ENCODE assay signal across 8 cellular contexts in genomic region chr1:247077768-247078314, GRCh38. TPM values are rescaled to one million over a fixed set of nuclear protein-coding genes. Genes with fewer than 3 reads are reported as not detected.
DNase-seq lines count a peak whose midpoint lies in the region; ATAC-seq and TF ChIP-seq lines count a peak whose summit lies in the region.

No MANE protein-coding gene starts in this region.

- no peak for TF ChIP-seq EP300 in gastroesophageal sphincter (IDR thresholded peaks at IDR 0.05)

- TF ChIP-seq POLR2A in gastroesophageal sphincter (IDR thresholded peaks at IDR 0.05), result no peak

- H3K4me1 ChIP-seq in gastroesophageal sphincter, result peaks cover 0 to 32% (median 2%) of the 10 kb centered on the region in 3 donors

- peak; percentile 6 for ATAC-seq in HG02973 (IDR thresholded peaks at IDR 0.05; ENCODE audit: unreplicated experiment)
- ATAC-seq in gastroesophageal sphincter, result no peak
- ATAC-seq in GM21390 (IDR thresholded peaks at IDR 0.05; ENCODE audit: unreplicated experiment), result no peak

- H3K9me3 ChIP-seq in gastroesophageal sphincter, result no peaks in the 10 kb centered on the region

- TF ChIP-seq CTCF in gastroesophageal sphincter (IDR thresholded peaks at IDR 0.05), result no peak

- no peaks in the 10 kb centered on the region for H3K36me3 ChIP-seq in gastroesophageal sphincter

- H3K4me3 ChIP-seq in gastroesophageal sphincter, result peak overlapping the region; percentile 86 to 89

- WGBS in gastroesophageal sphincter (ENCODE audit: low coverage in 1 of 2), 2 donors, result 2 to 4% methylated on average over 8 to 9 of the region's 13 CpGs

- peak overlapping the region; percentile 72 to 87 (median 82) for H3K27ac ChIP-seq in gastroesophageal sphincter

- peak; percentile 40 for DNase-seq in DMS53 (lab: John Stamatoyannopoulos, UW)
- DNase-seq in DMS53 treated with DMSO at 0.1 percent for 48 hours (lab: John Stamatoyannopoulos, UW; ENCODE audit: unreplicated experiment), result no peak
- peak; percentile 1 for DNase-seq in T-helper 9 cell
- peak; percentile 64 for DNase-seq in renal cortical epithelial cell (ENCODE audit: low read depth)
- DNase-seq in HT-29 (ENCODE audit: low spot score), result no peak

- no peaks in the 10 kb centered on the region for H3K27me3 ChIP-seq in gastroesophageal sphincter

RNA-seq across cellular contexts. Expression of gene ZNF670, which starts 0.8 kb away (rescaled TPM):
- 1 to 10 TPM; 1.7 to 3.7 (median 3.3) TPM for total RNA-seq in gastroesophageal sphincter
- 5.8 and 8.3 TPM in 2 replicates for total RNA-seq in renal cortical epithelial cell
- 1.4 and 2.2 TPM in 2 replicates for total RNA-seq in HT-29 (2014; rRNA removed; shearing (Covaris generic))

RNA-seq across cellular contexts. Expression of gene ZNF669, which starts 26.3 kb away (rescaled TPM):
- total RNA-seq in gastroesophageal sphincter (10 to 100 TPM in 1 of 4 donors, 1 to 10 TPM in 3; 5.3 to 10.7 (median 7.1) TPM), renal cortical epithelial cell (14.0 and 18.6 TPM in 2 replicates)
- total RNA-seq in HT-29 (2014; rRNA removed; shearing (Covaris generic)), result 6.2 and 18.3 TPM in 2 replicates

Comparison
In these comparisons a context has a peak if more than half of its experiments do, and no peak if none do; other contexts are left out.
1. DNase-seq: peak in DMS53 (single experiment), T-helper 9 cell (single experiment) and renal cortical epithelial cell (single experiment); none in DMS53 treated with DMSO at 0.1 percent for 48 hours (single experiment) and HT-29 (single experiment).